In the genomic region with DNA sequence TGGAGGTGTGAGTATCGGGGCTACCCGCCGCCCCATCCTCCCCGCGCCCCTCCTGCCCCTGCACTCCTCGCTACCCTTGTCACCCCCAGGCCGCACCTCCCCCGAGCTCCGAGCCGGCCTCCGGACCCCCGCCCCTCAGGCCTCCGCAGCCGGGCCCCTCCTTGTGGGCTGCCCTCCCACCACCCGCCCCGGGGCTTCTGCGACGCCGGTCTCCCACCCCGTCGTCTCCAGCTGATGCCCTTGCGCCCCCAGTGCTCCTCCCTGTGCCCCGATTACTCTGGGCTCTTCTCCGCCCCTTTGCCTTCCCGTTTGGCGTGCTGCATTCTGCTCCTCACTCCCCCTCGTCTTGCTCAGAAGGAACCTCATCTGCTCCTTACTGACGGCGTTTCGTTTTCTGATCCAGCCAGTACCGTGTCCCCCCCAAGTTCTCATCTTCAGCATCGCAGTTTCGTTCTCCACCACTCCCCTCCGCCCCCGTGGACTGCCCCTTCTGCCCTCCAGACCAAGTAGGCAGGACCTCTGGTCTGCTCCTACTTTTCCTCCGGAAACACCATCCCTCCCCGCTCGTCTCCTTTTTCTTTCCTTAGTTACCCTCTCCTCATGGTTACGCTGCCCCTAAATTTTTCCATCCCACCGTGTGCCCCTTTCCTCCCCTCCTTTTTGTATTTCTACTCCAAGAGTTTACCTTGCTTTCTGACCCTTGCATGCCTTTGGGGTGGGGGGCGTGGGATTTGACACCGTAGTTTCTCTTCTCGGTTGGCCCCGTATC, we compare ENCODE assay signal across 8 cellular contexts. TPM values are rescaled to one million over a fixed set of nuclear protein-coding genes. Genes with fewer than 3 reads are reported as not detected.
DNase-seq lines count a peak whose midpoint lies in the region; TF ChIP-seq lines count a peak whose summit lies in the region.

No MANE protein-coding gene starts in this region.

- H3K36me3 Mint-ChIP-seq in IgD-negative memory B cell: peaks cover 8% of the 10 kb centered on the region

- TF ChIP-seq CTCF in tibial nerve (IDR thresholded peaks at IDR 0.05): no peak

- peaks cover 0 to 3% (median 0%) of the 10 kb centered on the region in 3 donors for H3K9me3 Mint-ChIP-seq in IgD-negative memory B cell

- peak in 2 of 3 donors; percentile 4 to 9 for DNase-seq in stimulated activated CD4-positive, alpha-beta T cell treated with anti-CD3 and anti-CD28 coated beads, Interleukin-12 subunit alpha, Interleukin-12 subunit beta, amount 100 ng/mL, for 48 hours (ENCODE audit: low read depth in 2 of 3, low spot score in 1 of 3)
- DNase-seq in stimulated activated CD4-positive, alpha-beta T cell treated with anti-CD3 and anti-CD28 coated beads, Interleukin-2, amount 100 ng/mL, for 48 hours: no peak
- DNase-seq in activated CD4-positive, alpha-beta T cell treated with anti-CD3 and anti-CD28 coated beads for 48 hours: peak; percentile 35
- DNase-seq in erythroblast (lab: John Stamatoyannopoulos, UW) (peak; percentile 48 to 61), myocyte (ENCODE audit: low read depth) (peak; percentile 34), tibial nerve (ENCODE audit: low spot score in 2 of 2) (peak in 1 of 2 donors; percentile 33), ecto neural progenitor cell (ENCODE audit: low spot score) (no peak)

- H3K27me3 Mint-ChIP-seq in IgD-negative memory B cell: peaks cover under 1% of the 10 kb centered on the region

- no peaks in the 10 kb centered on the region for H3K36me3 ChIP-seq in tibial nerve

- WGBS in tibial nerve, 2 donors: 1 to 2% methylated on average over 29 to 31 of the region's 44 CpGs

- H3K4me1 ChIP-seq in tibial nerve: peaks cover 0 to 58% (median 7%) of the 10 kb centered on the region in 4 donors

- TF ChIP-seq EP300 in tibial nerve (IDR thresholded peaks at IDR 0.05): no peak

- TF ChIP-seq POLR2A in erythroblast (IDR thresholded peaks at IDR 0.05; ENCODE audit: low read length) (no peak), tibial nerve (IDR thresholded peaks at IDR 0.05) (no peak)

- H3K9me3 ChIP-seq in tibial nerve: no peaks in the 10 kb centered on the region

- peak overlapping the region; percentile 32 to 95 (median 85) for H3K27ac Mint-ChIP-seq in IgD-negative memory B cell

- H3K4me1 Mint-ChIP-seq in IgD-negative memory B cell: peaks cover 23 to 32% (median 29%) of the 10 kb centered on the region in 3 donors

- peak overlapping the region; percentile 91 to 98 (median 94) for H3K27ac ChIP-seq in tibial nerve

- H3K4me3 Mint-ChIP-seq in IgD-negative memory B cell: peak overlapping the region; percentile 85 to 99 (median 95)

- H3K4me3 ChIP-seq in tibial nerve: peak overlapping the region; percentile 95 to 99 (median 96)

- H3K27me3 ChIP-seq in tibial nerve: no peaks in the 10 kb centered on the region

RNA-seq across cellular contexts. Expression of a gene that starts 0.8 kb away (rescaled TPM):
- polyA plus RNA-seq in IgD-negative memory B cell: 12.9 TPM
- total RNA-seq in myocyte (27.9 and 29.6 TPM in 2 replicates), tibial nerve (10 to 100 TPM; 35.7 to 44.6 (median 41.7) TPM)
- polyA plus RNA-seq in myocyte (2012): 17.3 TPM

Comparison
In these comparisons a context has a peak if more than half of its experiments do, and no peak if none do; other contexts are left out.
1. DNase-seq: peak in stimulated activated CD4-positive, alpha-beta T cell treated with anti-CD3 and anti-CD28 coated beads, Interleukin-12 subunit alpha, Interleukin-12 subunit beta, amount 100 ng/mL, for 48 hours (2 of 3), activated CD4-positive, alpha-beta T cell treated with anti-CD3 and anti-CD28 coated beads for 48 hours (single experiment), erythroblast (2 of 2) and myocyte (single experiment); none in stimulated activated CD4-positive, alpha-beta T cell treated with anti-CD3 and anti-CD28 coated beads, Interleukin-2, amount 100 ng/mL, for 48 hours (0 of 2) and ecto neural progenitor cell (single experiment).